ENCODE assay signal across 1 cellular context in genomic region chr16:85136213-85136704, GRCh38.
TF ChIP-seq lines count a peak whose summit lies in the region.

No MANE protein-coding gene starts in this region.

TF ChIP-seq in GM12878, 131 proteins besides CTCF, POLR2A, EP300 and RAD21 (continued from another document and continues in another):
- peak; percentile 42; the same call in 1 of the 2 replicates for TF ChIP-seq ZBTB40 (IDR thresholded peaks at IDR 0.05; ENCODE audit: borderline replicate concordance)
- no peak for TF ChIP-seq POLR2AphosphoS2 (IDR thresholded peaks at IDR 0.05; ENCODE audit: low read depth, low read length)
- TF ChIP-seq DPF2 (IDR thresholded peaks at IDR 0.05): 0 out of 2 replicates have a peak, but pooled peaks have one; percentile 26
- TF ChIP-seq USF2 (IDR thresholded peaks at IDR 0.05; ENCODE audit: borderline replicate concordance, low read depth, low read length): no peak
- 0 out of 2 replicates have a peak, but pooled peaks have one; percentile 9 for TF ChIP-seq RELB (IDR thresholded peaks at IDR 0.05; ENCODE audit: low read depth)
- no peak for TF ChIP-seq SMARCA5 (IDR thresholded peaks at IDR 0.05)
- TF ChIP-seq EED (IDR thresholded peaks at IDR 0.05; ENCODE audit: low read depth): no peak
- no peak for TF ChIP-seq RCOR1 (conservative IDR thresholded peaks at IDR 0.05; ENCODE audit: low read depth, low read length)
- TF ChIP-seq STAT1 (conservative IDR thresholded peaks at IDR 0.05): no peak
- no peak for TF ChIP-seq CBX3 (IDR thresholded peaks at IDR 0.05; ENCODE audit: borderline replicate concordance, low read depth)
- TF ChIP-seq NBN (IDR thresholded peaks at IDR 0.05): no peak
- no peak for TF ChIP-seq ASH2L (IDR thresholded peaks at IDR 0.05; ENCODE audit: borderline replicate concordance, low read depth)
- TF ChIP-seq ZNF217 (IDR thresholded peaks at IDR 0.05): no peak
- TF ChIP-seq MEF2A (IDR thresholded peaks at IDR 0.05; ENCODE audit: insufficient read depth, low read depth, low read length): no peak
- no peak for TF ChIP-seq MXI1 (IDR thresholded peaks at IDR 0.05; ENCODE audit: low read depth, low read length)
- TF ChIP-seq RAD51 (IDR thresholded peaks at IDR 0.05): no peak
- no peak for TF ChIP-seq KDM1A (IDR thresholded peaks at IDR 0.05; ENCODE audit: borderline replicate concordance)
- no peak for TF ChIP-seq ZBTB4 (CRISPR knock-in tag; IDR thresholded peaks at IDR 0.05)
- TF ChIP-seq BCL11A (IDR thresholded peaks at IDR 0.05; ENCODE audit: low read depth, low read length): no peak
- no peak for TF ChIP-seq SMAD5 (IDR thresholded peaks at IDR 0.05; ENCODE audit: low read depth)
- no peak for TF ChIP-seq FOXM1 (IDR thresholded peaks at IDR 0.05; ENCODE audit: low read depth, low read length)
- TF ChIP-seq MLLT1 (IDR thresholded peaks at IDR 0.05): peak; percentile 37; the same call in 1 of the 2 replicates
- TF ChIP-seq GATAD2B (conservative IDR thresholded peaks at IDR 0.05; ENCODE audit: low read depth): no peak
- TF ChIP-seq IKZF2 (IDR thresholded peaks at IDR 0.05): peak in 1 of 2 experiments; percentile 27; a peak in 1 of 4 replicates
- TF ChIP-seq CBFB (IDR thresholded peaks at IDR 0.05; ENCODE audit: low read depth): no peak
- TF ChIP-seq CHD1 (IDR thresholded peaks at IDR 0.05; ENCODE audit: low read depth, low read length): no peak
- peak; percentile 55; the same call in 1 of the 2 replicates for TF ChIP-seq TCF12 (IDR thresholded peaks at IDR 0.05; ENCODE audit: low read depth, low read length)
- no peak for TF ChIP-seq IRF5 (IDR thresholded peaks at IDR 0.05; ENCODE audit: borderline replicate concordance)
- TF ChIP-seq MYB (IDR thresholded peaks at IDR 0.05; ENCODE audit: borderline replicate concordance, low read depth, low read length): no peak
- TF ChIP-seq SMAD1 (IDR thresholded peaks at IDR 0.05; ENCODE audit: low read depth, partially characterized antibody): no peak
- TF ChIP-seq CEBPB (IDR thresholded peaks at IDR 0.05; ENCODE audit: borderline replicate concordance in 1 of 2, low read depth in 2 of 2, low read length in 2 of 2): no peak
- no peak for TF ChIP-seq ZSCAN29 (IDR thresholded peaks at IDR 0.05)
- no peak for TF ChIP-seq YBX1 (IDR thresholded peaks at IDR 0.05)
- TF ChIP-seq JUNB (IDR thresholded peaks at IDR 0.05): no peak
- TF ChIP-seq ZNF24 (IDR thresholded peaks at IDR 0.05): no peak
- TF ChIP-seq SREBF1 (IDR thresholded peaks at IDR 0.05; ENCODE audit: low read length): no peak
- TF ChIP-seq BHLHE40 (IDR thresholded peaks at IDR 0.05; ENCODE audit: borderline replicate concordance in 1 of 2, low read depth in 2 of 2, low read length in 1 of 2): no peak
- no peak for TF ChIP-seq MTA3 (IDR thresholded peaks at IDR 0.05; ENCODE audit: borderline replicate concordance, low read length)
- TF ChIP-seq PAX5 (IDR thresholded peaks at IDR 0.05; ENCODE audit: borderline replicate concordance, low read depth, low read length): no peak
- no peak for TF ChIP-seq NR2C2 (IDR thresholded peaks at IDR 0.05; ENCODE audit: borderline replicate concordance, control insufficient read depth, insufficient read length, low read depth)
- no peak for TF ChIP-seq TARDBP (IDR thresholded peaks at IDR 0.05; ENCODE audit: borderline replicate concordance)
- no peak for TF ChIP-seq KLF5 (IDR thresholded peaks at IDR 0.05; ENCODE audit: partially characterized antibody)
- TF ChIP-seq SP1 (IDR thresholded peaks at IDR 0.05; ENCODE audit: low read depth, low read length): no peak
- no peak for TF ChIP-seq NFIC (IDR thresholded peaks at IDR 0.05; ENCODE audit: low read depth, low read length)
- TF ChIP-seq IKZF1 (conservative IDR thresholded peaks at IDR 0.05): 0 out of 2 replicates have a peak, but pooled peaks have one; percentile 30
- TF ChIP-seq SUPT20H (IDR thresholded peaks at IDR 0.05; ENCODE audit: borderline replicate concordance, control insufficient read depth, low read depth, low read length): no peak
- no peak for TF ChIP-seq RBBP5 (conservative IDR thresholded peaks at IDR 0.05)
- TF ChIP-seq HDGF (IDR thresholded peaks at IDR 0.05): no peak
- no peak for TF ChIP-seq ZNF687 (IDR thresholded peaks at IDR 0.05)
- TF ChIP-seq NFXL1 (IDR thresholded peaks at IDR 0.05; ENCODE audit: borderline replicate concordance): no peak
- no peak for TF ChIP-seq SPI1 (IDR thresholded peaks at IDR 0.05; ENCODE audit: borderline replicate concordance, insufficient read depth, low read depth, low read length)
